ENCODE assay signal across 8 cellular contexts in genomic region chr10:43436291-43437140, GRCh38.
A peak's percentile ranks its signal among the peaks of the same experiment; 100 is the strongest.
DNase-seq lines count a peak whose midpoint lies in the region; ATAC-seq lines count a peak whose summit lies in the region.

Gene ZNF487, plus strand, starts transcription at chr10:43437111. Its CDS starts 38,703 bp downstream, at chr10:43475814.

- peak within 1 kb of the TSS; percentile 87 for H3K4me3 ChIP-seq in ACC112 (ENCODE audit: low read depth, low read length)

- no peaks in the 10 kb centered on the region for H3K36me3 ChIP-seq in ACC112 (ENCODE audit: insufficient read depth, low read length)

- H3K4me1 ChIP-seq in ACC112 (ENCODE audit: control insufficient read depth, insufficient read depth, low read length, unreplicated experiment), result peaks cover 4% of the 10 kb centered on the region

- ATAC-seq in GM18517 (IDR thresholded peaks at IDR 0.05; ENCODE audit: unreplicated experiment) (peak; percentile 96), HG03025 (IDR thresholded peaks at IDR 0.05; ENCODE audit: low FRiP score, unreplicated experiment) (peak; percentile 98)

- no peaks in the 10 kb centered on the region for H3K27me3 ChIP-seq in ACC112 (ENCODE audit: insufficient read depth, low read length)

- H3K79me2 ChIP-seq in ACC112 (ENCODE audit: control insufficient read depth, insufficient read depth, low read length, unreplicated experiment), result peaks cover 7% of the 10 kb centered on the region

- peak within 1 kb of the TSS; percentile 88 for H3K27ac ChIP-seq in ACC112 (ENCODE audit: low read depth, low read length)

- H2AFZ ChIP-seq in ACC112 (ENCODE audit: low read length, unreplicated experiment), result peak within 1 kb of the TSS; percentile 55

- DNase-seq in NCI-H2171 (lab: John Stamatoyannopoulos, UW), result peak; percentile 4
- peak; percentile 71 for DNase-seq in activated CD4-positive, CD25-positive, alpha-beta regulatory T cell treated with anti-CD3 and anti-CD28 coated beads, Interleukin-2, amount 50 U/mL, for 16 hours (ENCODE audit: low read depth, low spot score)
- DNase-seq in central memory CD4-positive, alpha-beta T cell, result peak; percentile 94
- peak; percentile 95 for DNase-seq in islet precursor cell
- DNase-seq in stimulated activated CD4-positive, alpha-beta T cell treated with anti-CD3 and anti-CD28 coated beads, Interleukin-12 subunit alpha, Interleukin-12 subunit beta, amount 100 ng/mL, for 4 hours, result peak; percentile 81

Comparison
In these comparisons a context has a peak if more than half of its experiments do, and no peak if none do; other contexts are left out.
1. Peak in every context shown above with its lines: DNase-seq, ATAC-seq, H3K4me3 ChIP-seq and H3K27ac ChIP-seq.
2. DNase-seq: peak in every context shown above with its lines; median percentile 95 in islet precursor cell; 94 in central memory CD4-positive, alpha-beta T cell; 81 in stimulated activated CD4-positive, alpha-beta T cell treated with anti-CD3 and anti-CD28 coated beads, Interleukin-12 subunit alpha, Interleukin-12 subunit beta, amount 100 ng/mL, for 4 hours; 71 in activated CD4-positive, CD25-positive, alpha-beta regulatory T cell treated with anti-CD3 and anti-CD28 coated beads, Interleukin-2, amount 50 U/mL, for 16 hours; 4 in NCI-H2171.